In genomic region chr2:236654496-236654895, GRCh38 we compare ENCODE assay signal across 22 cellular contexts.
"Had no signal": no experiment of that assay in that cellular context is flagged by ENCODE, and none has a peak within 500 bp of the region (broad histone marks: within the 10 kb centered on the region; RNA-seq: fewer than 3 reads in every experiment).

No MANE protein-coding gene starts in this region.

- H3K4me1 ChIP-seq: body of pancreas, parathyroid adenoma, tibial nerve, uterus had no signal

- H3K4me1 Mint-ChIP-seq: activated naive CD4-positive, alpha-beta T cell treated with anti-CD3 and anti-CD28 coated beads, Interleukin-2, amount 50 U/mL, for 24 hours; immature natural killer cell had no signal

- H3K36me3 ChIP-seq: left ventricle myocardium inferior, sigmoid colon, tibial nerve, uterus had no signal

- DNase-seq: activated gamma-delta T cell treated with Interleukin-2 at 50 U/mL for 16 hours; anterior cingulate cortex; body of pancreas; dermis blood vessel endothelial cell; effector memory CD4-positive, alpha-beta T cell; glutamatergic neuron; immature natural killer cell; kidney glomerular epithelial cell; left ventricle myocardium inferior; sigmoid colon; stimulated activated CD4-positive, alpha-beta T cell treated with anti-CD3 and anti-CD28 coated beads, Interleukin-4, amount 100 ng/mL, for 1 hour; stimulated activated naive CD8-positive, alpha-beta T cell treated with anti-CD3 and anti-CD28 coated beads, Interleukin-15, Interleukin-2, amounts not matched to agents 100 U/mL and 50 U/mL, for 24 hours; substantia nigra; T-helper 9 cell; uterus had no signal

- H3K27ac ChIP-seq: body of pancreas, hepatocyte, left ventricle myocardium inferior, parathyroid adenoma, uterus had no signal

- H3K9me3 ChIP-seq: body of pancreas, sigmoid colon, uterus had no signal

- H3K27ac Mint-ChIP-seq: activated naive CD4-positive, alpha-beta T cell treated with anti-CD3 and anti-CD28 coated beads, Interleukin-2, amount 50 U/mL, for 24 hours; immature natural killer cell; nephron had no signal

- H3K36me3 Mint-ChIP-seq: immature natural killer cell had no signal

- FAIRE-seq: endothelial cell of umbilical vein, frontal cortex had no signal

- H3K4me3 Mint-ChIP-seq: activated naive CD4-positive, alpha-beta T cell treated with anti-CD3 and anti-CD28 coated beads, Interleukin-2, amount 50 U/mL, for 24 hours; immature natural killer cell; nephron had no signal

- H3K9ac ChIP-seq: parathyroid adenoma had no signal

- H3K4me3 ChIP-seq: body of pancreas, hepatocyte, left ventricle myocardium inferior, sigmoid colon, tibial nerve, uterus had no signal
